ENCODE assay signal across 16 cellular contexts in genomic region chr15:62115847-62116246, GRCh38. TPM values are rescaled to one million over a fixed set of nuclear protein-coding genes. Genes with fewer than 3 reads are reported as not detected.
DNase-seq lines count a peak whose midpoint lies in the region; ATAC-seq and TF ChIP-seq lines count a peak whose summit lies in the region.
"Had no signal": no experiment of that assay in that cellular context is flagged by ENCODE, and none has a peak within 500 bp of the region (broad histone marks: within the 10 kb centered on the region; RNA-seq: fewer than 3 reads in every experiment).

No MANE protein-coding gene starts in this region.

- no peak for TF ChIP-seq CTCF in colonic mucosa (IDR thresholded peaks at IDR 0.05)
- no peak for TF ChIP-seq CTCF in stomach (IDR thresholded peaks at IDR 0.05)

- WGBS in stomach, 5 donors: 15 to 20% (median 19%) methylated on average over 1 of the region's 1 CpG

- peak overlapping the region; percentile 34 for H3K27ac ChIP-seq in colonic mucosa
- peak overlapping the region in 4 of 5 donors; percentile 68 to 84 (median 76) for H3K27ac ChIP-seq in stomach
- H3K27ac ChIP-seq: C4-2B had no signal

- H3K36me3 ChIP-seq in colonic mucosa: no peaks in the 10 kb centered on the region
- H3K36me3 ChIP-seq in stomach: no peaks in the 10 kb centered on the region
- H3K36me3 ChIP-seq: MG63 had no signal

- TF ChIP-seq EP300 in stomach (IDR thresholded peaks at IDR 0.05): no peak

- H3K27me3 ChIP-seq in colonic mucosa: no peaks in the 10 kb centered on the region
- no peaks in the 10 kb centered on the region for H3K27me3 ChIP-seq in stomach
- H3K27me3 ChIP-seq: MG63 had no signal

- H3K9ac ChIP-seq in colonic mucosa (ENCODE audit: low read depth in 2 of 2, low read length in 2 of 2): no peak overlapping the region

- no peaks in the 10 kb centered on the region for H3K9me3 ChIP-seq in colonic mucosa
- no peaks in the 10 kb centered on the region for H3K9me3 ChIP-seq in stomach

- H3K4me3 ChIP-seq in colonic mucosa (no peak overlapping the region), stomach (no peak overlapping the region)
- H3K4me3 ChIP-seq: MG63 had no signal

- peak; percentile 79 for DNase-seq in DMS53 (lab: John Stamatoyannopoulos, UW)
- no peak for DNase-seq in colonic mucosa
- DNase-seq in left lobe of liver (ENCODE audit: low spot score): no peak
- DNase-seq in stomach: no peak
- no peak for DNase-seq in stimulated activated CD4-positive, alpha-beta T cell treated with anti-CD3 and anti-CD28 coated beads, Interleukin-1b, Interleukin-23, amount 100 ng/mL, for 48 hours
- no peak for DNase-seq in epidermal melanocyte (ENCODE audit: insufficient read length, low spot score)
- DNase-seq: DMS153, MG63, NCI-H1092 treated with DMSO at 0.1 percent for 48 hours, NCI-H1694 treated with DMSO at 0.1 percent for 48 hours, NCI-H2107, NCI-H226, NCI-H524 treated with DMSO at 0.1 percent for 48 hours had no signal

- H3K4me1 ChIP-seq in colonic mucosa (peaks cover 6% of the 10 kb centered on the region), stomach (peaks cover 0 to 50% (median 34%) of the 10 kb centered on the region in 4 donors)

- no peak for TF ChIP-seq POLR2A in stomach (IDR thresholded peaks at IDR 0.05)

- ATAC-seq in left lobe of liver (peak; percentile 30), HG03571 (IDR thresholded peaks at IDR 0.05; ENCODE audit: unreplicated experiment) (no peak)

- intact Hi-C loops in colonic mucosa (cut with DNase I) (no loop called here), stomach (cut with DNase I; ENCODE audit: low total_unique reads) (no loop called here)

RNA-seq across cellular contexts. Expression of gene C2CD4A, which starts 49.1 kb away (rescaled TPM):
- 1 to 10 TPM; 2.4 to 3.7 TPM for total RNA-seq in colonic mucosa
- 0.50 TPM for total RNA-seq in left lobe of liver
- 1 to 10 TPM in 2 of 5 donors, under 1 TPM in 1, not detected in 2; 0.29 to 3.0 (median 2.9) TPM for total RNA-seq in stomach
- polyA plus RNA-seq in stomach: 1 to 10 TPM in 1 of 3 donors, under 1 TPM in 2; 0.31 to 2.6 (median 0.98) TPM
- total RNA-seq: H4 had no signal

RNA-seq across cellular contexts. Expression of gene C2CD4B, which starts 49.2 kb away (rescaled TPM):
- total RNA-seq in colonic mucosa: 1 to 10 TPM; 2.6 to 5.4 TPM
- total RNA-seq in left lobe of liver: 0.75 TPM
- total RNA-seq in stomach: 10 to 100 TPM in 3 of 5 donors, 1 to 10 TPM in 1, not detected in 1; 2.3 to 30.3 (median 22.3) TPM
- polyA plus RNA-seq in stomach: 10 to 100 TPM in 2 of 3 donors, 1 to 10 TPM in 1; 6.1 to 13.1 (median 11.8) TPM
- total RNA-seq: H4 had no signal

RNA-seq across cellular contexts. Expression of gene VPS13C, which starts 55.6 kb away (rescaled TPM):
- total RNA-seq in colonic mucosa (10 to 100 TPM; 33.9 to 56.5 TPM), left lobe of liver (18.7 TPM), stomach (100 to 1,000 TPM in 4 of 5 donors, 10 to 100 TPM in 1; 58.3 to 207 (median 125) TPM)
- 10 to 100 TPM in 1 of 3 donors, 1 to 10 TPM in 2; 5.4 to 11.0 (median 8.1) TPM for polyA plus RNA-seq in stomach
